10 cellular contexts compared by ENCODE assay signal in the genomic region with DNA sequence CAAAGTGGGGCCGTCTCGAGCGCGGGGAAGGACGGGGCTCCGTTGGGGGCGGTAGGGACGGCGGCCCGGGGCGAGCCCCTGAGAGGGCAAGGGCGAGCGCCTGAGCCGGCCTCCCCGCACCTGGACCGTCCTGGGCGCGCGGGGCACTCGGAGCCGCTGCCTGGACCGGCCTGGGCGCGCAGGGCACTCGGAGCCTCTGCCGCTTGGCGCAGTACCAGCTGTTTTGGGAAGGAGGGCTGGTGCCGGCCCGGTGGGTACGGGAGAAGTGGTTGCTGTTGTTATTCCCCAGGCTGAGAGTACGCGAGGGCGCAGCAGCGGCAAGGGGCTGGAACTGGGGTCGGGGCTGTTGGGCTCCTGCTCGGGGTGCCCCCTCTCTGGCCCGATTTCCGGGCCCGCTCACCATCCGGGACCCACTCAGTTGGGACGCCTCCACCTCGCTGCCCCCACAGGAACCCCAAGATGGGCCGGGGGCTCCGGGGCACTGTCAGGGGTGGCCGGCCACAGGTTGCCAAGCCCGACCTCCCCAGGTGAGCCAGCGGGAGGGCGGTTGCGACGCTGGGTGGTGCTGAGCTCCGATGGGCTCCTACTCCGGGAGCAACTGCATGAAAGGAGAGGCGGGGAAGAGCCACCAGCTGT. TPM values are rescaled to one million over a fixed set of nuclear protein-coding genes. Genes with fewer than 3 reads are reported as not detected.
DNase-seq lines count a peak whose midpoint lies in the region; ATAC-seq and TF ChIP-seq lines count a peak whose summit lies in the region.
"Had no signal": no experiment of that assay in that cellular context is flagged by ENCODE, and none has a peak within 500 bp of the region (broad histone marks: within the 10 kb centered on the region; RNA-seq: fewer than 3 reads in every experiment).

No MANE protein-coding gene starts in this region.

- H3K4ac ChIP-seq in H9 (ENCODE audit: low read depth, low read length), result no peak overlapping the region

- H2BK120ac ChIP-seq in H9 (ENCODE audit: low read depth, low read length, poor library complexity, severe bottlenecking), result no peak overlapping the region

- H3K79me2 ChIP-seq in H9 (ENCODE audit: insufficient read depth, low read length) (no peaks in the 10 kb centered on the region), PC-9 (ENCODE audit: low read depth) (0 out of 2 replicates have a peak, but pooled peaks cover 4% of the 10 kb centered on the region)

- H3K4me1 ChIP-seq in H9 (ENCODE audit: insufficient read depth, low read length), result no peaks in the 10 kb centered on the region
- H3K4me1 ChIP-seq in PC-9 (replicated peaks; ENCODE audit: insufficient read depth), result peaks cover 10% of the 10 kb centered on the region
- H3K4me1 ChIP-seq in heart right ventricle, result peaks cover 0 to 7% (median 0%) of the 10 kb centered on the region in 9 donors
- peaks cover 0 to 10% (median 9%) of the 10 kb centered on the region in 4 donors for H3K4me1 ChIP-seq in sigmoid colon

- no peaks in the 10 kb centered on the region for H3K79me1 ChIP-seq in H9 (ENCODE audit: insufficient read depth, low read depth, low read length, poor library complexity, severe bottlenecking)

- H4K5ac ChIP-seq in H9 (ENCODE audit: insufficient read length, low read depth, low read length), result no peak overlapping the region

- no peak overlapping the region for H3K56ac ChIP-seq in H9 (ENCODE audit: insufficient read length, low read depth, low read length)

- H4K20me1 ChIP-seq in H9 (ENCODE audit: control insufficient read depth, insufficient read depth, insufficient read length) (no peaks in the 10 kb centered on the region), PC-9 (ENCODE audit: insufficient read depth) (no peaks in the 10 kb centered on the region)

- H2AFZ ChIP-seq in H9 (ENCODE audit: low read length) (no peak overlapping the region), PC-9 (peak overlapping the region; percentile 80)

- no peak overlapping the region for H3K23ac ChIP-seq in H9 (ENCODE audit: insufficient read length, low read depth, low read length)

- peaks cover 7% of the 10 kb centered on the region; the same call in 1 of the 2 replicates for H3F3A ChIP-seq in PC-9 (ENCODE audit: insufficient read depth, low read depth)

- H3K4me3 Mint-ChIP-seq in H9, result peak overlapping the region; percentile 53 to 74
- H3K4me3 Mint-ChIP-seq: T-helper 1 cell treated with Interleukin-12 subunit alpha and Interleukin-12 subunit beta and Interleukin-4 antibody, amounts not matched to agents 30 μg/mL and 1 μg/mL, for 36 hours had no signal

- no peak for TF ChIP-seq EP300 in sigmoid colon (IDR thresholded peaks at IDR 0.05)

- H3K9ac ChIP-seq in H9 (ENCODE audit: extremely low read depth, insufficient read length, low read length), result no peak overlapping the region

- H3K4me2 ChIP-seq in H9 (ENCODE audit: insufficient read depth, insufficient read length, low read length) (peak overlapping the region; percentile 43), PC-9 (peak overlapping the region; percentile 88)

- peak in 2 of 8 donors; percentile 23 to 25 for ATAC-seq in heart right ventricle
- no peak for ATAC-seq in GM19035 (IDR thresholded peaks at IDR 0.05; ENCODE audit: unreplicated experiment)

- H3K9me2 ChIP-seq in PC-9 (ENCODE audit: insufficient read depth), result no peaks in the 10 kb centered on the region

- H3K18ac ChIP-seq in H9 (ENCODE audit: insufficient read length, low read depth, low read length), result no peak overlapping the region

- H2BK5ac ChIP-seq in H9 (ENCODE audit: insufficient read length, low read length), result no peak overlapping the region

- no peak overlapping the region for H4K8ac ChIP-seq in H9 (replicated peaks; ENCODE audit: insufficient read length, low read depth, low read length)

- no TSS peak for BruUV-seq in PC-9 (replicated peaks; lab: Mats Ljungman, UMichigan)

- no peaks in the 10 kb centered on the region; a peak in 1 of 5 replicates for H3K9me3 Mint-ChIP-seq in H9
- H3K9me3 Mint-ChIP-seq: T-helper 1 cell treated with Interleukin-12 subunit alpha and Interleukin-12 subunit beta and Interleukin-4 antibody, amounts not matched to agents 30 μg/mL and 1 μg/mL, for 36 hours had no signal

- H3K4me1 Mint-ChIP-seq in H9, result peaks cover 2 to 16% of the 10 kb centered on the region in 2 experiments; a peak in 2 of 4 replicates

- H2BK12ac ChIP-seq in H9 (ENCODE audit: insufficient read length, low read depth, low read length), result no peak overlapping the region

- H3K27ac ChIP-seq in H9 (ENCODE audit: insufficient read length, low read depth, low read length) (no peak overlapping the region), PC-9 (no peak overlapping the region), heart right ventricle (no peak overlapping the region), sigmoid colon (no peak overlapping the region)

- no peak overlapping the region for H4K91ac ChIP-seq in H9 (ENCODE audit: insufficient read length, low read depth, low read length)

- no peaks in the 10 kb centered on the region for H3K36me3 Mint-ChIP-seq in H9 (ENCODE audit: insufficient read depth in 1 of 3, low read depth in 3 of 3)

- WGBS in H9 (ENCODE audit: extremely low coverage, insufficient read length, low lambda C conversion rate), result no CpG with 5 or more reads among the region's 53 CpGs
- 3 to 4% methylated on average over 50 to 53 of the region's 53 CpGs for WGBS in heart right ventricle, 2 donors
- WGBS in sigmoid colon, 2 donors, result 6 to 7% methylated on average over 53 of the region's 53 CpGs

- peak overlapping the region; percentile 60; the same call in 1 of the 2 replicates for H3K14ac ChIP-seq in H9 (ENCODE audit: insufficient read depth, low read length)

- no peak overlapping the region for H2AK5ac ChIP-seq in H9 (ENCODE audit: insufficient read length, low read length)

- no peak for TF ChIP-seq POLR2A in sigmoid colon (IDR thresholded peaks at IDR 0.05)

- H3K27me3 Mint-ChIP-seq in H9 (ENCODE audit: low read depth), result peaks cover 62% of the 10 kb centered on the region

- no peak overlapping the region for H3K27ac Mint-ChIP-seq in H9
- H3K27ac Mint-ChIP-seq: T-helper 1 cell treated with Interleukin-12 subunit alpha and Interleukin-12 subunit beta and Interleukin-4 antibody, amounts not matched to agents 30 μg/mL and 1 μg/mL, for 36 hours had no signal

- no peak overlapping the region for H3T11ph ChIP-seq in H9 (ENCODE audit: low read length)

- no peak overlapping the region for H2BK20ac ChIP-seq in H9 (ENCODE audit: low read depth, low read length, poor library complexity, severe bottlenecking)

- CTCF ChIA-PET in PC-9 (lab: Charles Lee), result no interaction called here

- intact Hi-C loops in PC-9 (cut with micrococcal nuclease; ENCODE audit: unreplicated experiment), result loop anchor here (2.0 kb wide), 2 partner anchors 28 to 38 kb away; no protein-coding TSS in a partner anchor
- intact Hi-C loops in heart right ventricle (cut with DNase I), result no loop called here
- intact Hi-C loops in sigmoid colon (cut with DNase I), result no loop called here

- no peak for DNase-seq in H9
- DNase-seq in PC-9, result no peak
- DNase-seq in heart right ventricle, result no peak
- no peak for DNase-seq in sigmoid colon
- DNase-seq in stimulated activated CD4-positive, alpha-beta T cell treated with anti-CD3 and anti-CD28 coated beads, Interleukin-1b, Interleukin-23, amount 100 ng/mL, for 48 hours, result no peak
- no peak for DNase-seq in dermis blood vessel endothelial cell
- DNase-seq: activated effector memory CD4-positive, alpha-beta T cell treated with Interleukin-2 at 50 U/mL for 16 hours; NCI-H2081 had no signal

- POLR2A ChIA-PET in PC-9 (lab: Charles Lee; ENCODE audit: unreplicated experiment), result interaction anchor here (0.6 kb wide), 1 partner anchor 267 kb away, joined by 4 read pairs; no protein-coding TSS in a partner anchor

- H3K4me3 ChIP-seq in PC-9 (peak overlapping the region; percentile 75), heart right ventricle (peak overlapping the region in 7 of 10 donors; percentile 10 to 35 (median 23)), sigmoid colon (peak overlapping the region in 3 of 4 donors; percentile 9 to 35 (median 15))

- H3K27me3 ChIP-seq in H9 (ENCODE audit: insufficient read depth, low read length), result peaks cover 4% of the 10 kb centered on the region; the same call in 1 of the 2 replicates
- H3K27me3 ChIP-seq in PC-9 (ENCODE audit: insufficient read depth, low read depth), result no peaks in the 10 kb centered on the region
- H3K27me3 ChIP-seq in heart right ventricle, result peaks cover 11 to 80% (median 59%) of the 10 kb centered on the region in 7 donors
- H3K27me3 ChIP-seq in sigmoid colon, result peaks cover 15 to 55% (median 25%) of the 10 kb centered on the region in 3 donors

- H3K9me3 ChIP-seq in H9 (ENCODE audit: control insufficient read depth, low read depth, low read length) (no peaks in the 10 kb centered on the region), PC-9 (ENCODE audit: insufficient read depth, low read depth) (no peaks in the 10 kb centered on the region), heart right ventricle (no peaks in the 10 kb centered on the region), sigmoid colon (no peaks in the 10 kb centered on the region)

- no peaks in the 10 kb centered on the region for H3K36me3 ChIP-seq in PC-9 (ENCODE audit: low read depth)
- H3K36me3 ChIP-seq in heart right ventricle, result no peaks in the 10 kb centered on the region
- H3K36me3 ChIP-seq in sigmoid colon, result no peaks in the 10 kb centered on the region

- H2BK15ac ChIP-seq in H9 (ENCODE audit: low read depth, low read length), result no peak overlapping the region

- TF ChIP-seq CTCF in H9 (conservative IDR thresholded peaks at IDR 0.05) (no peak), PC-9 (conservative IDR thresholded peaks at IDR 0.05) (no peak), heart right ventricle (IDR thresholded peaks at IDR 0.05) (no peak), sigmoid colon (IDR thresholded peaks at IDR 0.05) (no peak)

- peaks cover 11% of the 10 kb centered on the region for H3K23me2 ChIP-seq in H9 (ENCODE audit: insufficient read length, low read depth, low read length, poor library complexity, severe bottlenecking)

RNA-seq across cellular contexts. Expression of a gene that starts 0.6 kb away (rescaled TPM):
- total RNA-seq in H9 (2021) (12.5 and 12.6 TPM in 2 replicates), PC-9 (2021) (16.1 and 20.0 TPM in 2 replicates), heart right ventricle (1 to 10 TPM; 2.5 to 6.5 (median 3.9) TPM), sigmoid colon (10 to 100 TPM; 15.8 to 32.4 (median 20.6) TPM), dermis blood vessel endothelial cell (0.33 and 0.68 TPM in 2 replicates)
- polyA plus RNA-seq in heart right ventricle (1 to 10 TPM in 1 of 2 donors, under 1 TPM in 1; 0.67 to 3.2 TPM), sigmoid colon (1 to 10 TPM in 2 of 3 donors, not detected in 1; 1.7 to 3.0 TPM)

Comparison
In these comparisons a context has a peak if more than half of its experiments do, and no peak if none do; other contexts are left out.
1. H3K4me3 ChIP-seq: peak in every context shown above with its lines; median percentile 75 in PC-9; 23 in heart right ventricle; 15 in sigmoid colon.